9 cellular contexts compared by ENCODE assay signal in genomic region chr11:5941951-5942350, GRCh38. TPM values are rescaled to one million over a fixed set of nuclear protein-coding genes. Genes with fewer than 3 reads are reported as not detected.
"Had no signal": no experiment of that assay in that cellular context is flagged by ENCODE, and none has a peak within 500 bp of the region (broad histone marks: within the 10 kb centered on the region; RNA-seq: fewer than 3 reads in every experiment).

Gene OR56A3 (plus strand): TSS chr11:5942251. CDS start chr11:5947347, 5,096 bp downstream.

- H3K4me3 Mint-ChIP-seq: IgD-negative memory B cell had no signal

- H3K36me3 Mint-ChIP-seq: IgD-negative memory B cell had no signal

- H3K27ac Mint-ChIP-seq: IgD-negative memory B cell had no signal

- H3K4me3 ChIP-seq: K562 had no signal

- H3K4me1 Mint-ChIP-seq: IgD-negative memory B cell had no signal

- DNase-seq: IMR-90, KBM-7, KG1 had no signal

- H3K27ac ChIP-seq: HL-60 had no signal

RNA-seq across cellular contexts. Expression of gene OR56A3, which starts in this region (rescaled TPM):
- total RNA-seq: HepG2, HT-29, HT1080, IMR-90, K562 had no signal
- polyA plus RNA-seq: HepG2, IgD-negative memory B cell, IMR-90, K562 had no signal
